Comparison of ENCODE assay signal across 8 cellular contexts in the genomic region with DNA sequence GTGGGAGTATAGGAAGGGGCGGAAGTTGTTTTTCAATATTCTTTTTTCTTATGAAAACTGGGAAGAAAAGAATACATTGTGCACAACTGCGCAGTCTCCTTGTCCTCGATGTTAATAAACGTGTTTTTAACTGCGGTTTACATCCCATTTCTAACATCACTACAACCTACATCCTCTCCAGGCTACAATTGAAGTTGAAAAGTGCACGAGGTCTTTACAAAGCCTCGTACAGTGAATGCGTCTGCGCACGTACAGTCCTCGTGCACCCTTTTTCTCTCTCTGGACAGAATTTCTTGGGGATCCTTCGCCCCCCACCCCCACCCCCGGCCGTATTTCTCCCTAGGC.
DNase-seq lines count a peak whose midpoint lies in the region; ATAC-seq and TF ChIP-seq lines count a peak whose summit lies in the region.

No MANE protein-coding gene starts in this region.

- peaks cover 0 to 6% (median 0%) of the 10 kb centered on the region in 5 donors for H3K9me3 Mint-ChIP-seq in CD8-positive, alpha-beta memory T cell

- H3K4me3 ChIP-seq in CD8-positive, alpha-beta memory T cell (ENCODE audit: low read length): no peak overlapping the region
- H3K4me3 ChIP-seq in foreskin fibroblast (ENCODE audit: low read depth in 1 of 2, low read length in 2 of 2) (peak overlapping the region; percentile 34 to 42), psoas muscle (peak overlapping the region; percentile 53)

- TF ChIP-seq CTCF in foreskin fibroblast (IDR thresholded peaks at IDR 0.05; ENCODE audit: low read depth, low read length): no peak
- TF ChIP-seq CTCF in psoas muscle (IDR thresholded peaks at IDR 0.05): no peak

- peaks cover 16 to 67% of the 10 kb centered on the region in 2 donors for H3K27me3 Mint-ChIP-seq in CD8-positive, alpha-beta memory T cell
- peaks cover 59% of the 10 kb centered on the region for H3K27me3 Mint-ChIP-seq in T-helper 17 cell

- peak overlapping the region; percentile 49 to 79 (median 73) for H3K4me3 Mint-ChIP-seq in CD8-positive, alpha-beta memory T cell
- peak overlapping the region; percentile 85 for H3K4me3 Mint-ChIP-seq in T-helper 17 cell

- WGBS in psoas muscle, 3 donors: 18 to 22% (median 22%) methylated on average over 14 of the region's 14 CpGs

- no peak overlapping the region for H3K27ac ChIP-seq in CD8-positive, alpha-beta memory T cell (ENCODE audit: low read depth, low read length)
- no peak overlapping the region for H3K27ac ChIP-seq in psoas muscle

- no peaks in the 10 kb centered on the region for H3K27me3 ChIP-seq in CD8-positive, alpha-beta memory T cell (ENCODE audit: insufficient read depth, low read length, poor library complexity, severe bottlenecking)
- peaks cover 0 to 35% (median 6%) of the 10 kb centered on the region in 3 donors for H3K27me3 ChIP-seq in psoas muscle (ENCODE audit: insufficient read depth in 3 of 3, low read length in 2 of 3)

- no peaks in the 10 kb centered on the region for H3K9me3 ChIP-seq in CD8-positive, alpha-beta memory T cell (ENCODE audit: low read length)
- H3K9me3 ChIP-seq in T-helper 17 cell (ENCODE audit: control insufficient read depth, low read length, poor library complexity, severe bottlenecking) (no peaks in the 10 kb centered on the region), psoas muscle (no peaks in the 10 kb centered on the region)

- no peaks in the 10 kb centered on the region for H3K36me3 ChIP-seq in CD8-positive, alpha-beta memory T cell (ENCODE audit: insufficient read depth, low read length)
- no peaks in the 10 kb centered on the region for H3K36me3 ChIP-seq in psoas muscle (ENCODE audit: insufficient read depth in 1 of 2, low read depth in 1 of 2)

- DNase-seq in CD8-positive, alpha-beta memory T cell: no peak
- DNase-seq in T-helper 17 cell: no peak
- DNase-seq in foreskin fibroblast: no peak
- DNase-seq in psoas muscle: no peak
- no peak for DNase-seq in amniotic stem cell (lab: John Stamatoyannopoulos, UW)
- no peak for DNase-seq in NCI-H1436 (lab: John Stamatoyannopoulos, UW)
- DNase-seq in NCI-H1105 treated with DMSO at 0.1 percent for 48 hours (lab: John Stamatoyannopoulos, UW): no peak

- ATAC-seq in T-helper 17 cell (peak; percentile 18), psoas muscle (no peak), GM21619 (IDR thresholded peaks at IDR 0.05; ENCODE audit: unreplicated experiment) (no peak)

- intact Hi-C loops in psoas muscle (cut with DNase I): no loop called here

- no peak overlapping the region for H3K27ac Mint-ChIP-seq in CD8-positive, alpha-beta memory T cell
- no peak overlapping the region for H3K27ac Mint-ChIP-seq in T-helper 17 cell

- no peaks in the 10 kb centered on the region for H3K4me1 ChIP-seq in CD8-positive, alpha-beta memory T cell (ENCODE audit: insufficient read depth, low read length)
- H3K4me1 ChIP-seq in psoas muscle: no peaks in the 10 kb centered on the region

- H3K36me3 Mint-ChIP-seq in CD8-positive, alpha-beta memory T cell: no peaks in the 10 kb centered on the region
- H3K36me3 Mint-ChIP-seq in T-helper 17 cell (ENCODE audit: low read depth): no peaks in the 10 kb centered on the region

- POLR2A ChIA-PET in CD8-positive, alpha-beta memory T cell (lab: Charles Lee): no interaction called here

- H3K4me1 Mint-ChIP-seq in CD8-positive, alpha-beta memory T cell: peaks cover 9 to 20% (median 9%) of the 10 kb centered on the region in 3 donors
- H3K4me1 Mint-ChIP-seq in T-helper 17 cell: peaks cover 7% of the 10 kb centered on the region

- CTCF ChIA-PET in CD8-positive, alpha-beta memory T cell (lab: Charles Lee): interaction anchor here (0.9 to 4.1 kb wide), 2 partner anchors 9 to 463 kb away, joined by 3 to 22 read pairs; no protein-coding TSS in a partner anchor
